ENCODE assay signal across 23 cellular contexts in the genomic region with DNA sequence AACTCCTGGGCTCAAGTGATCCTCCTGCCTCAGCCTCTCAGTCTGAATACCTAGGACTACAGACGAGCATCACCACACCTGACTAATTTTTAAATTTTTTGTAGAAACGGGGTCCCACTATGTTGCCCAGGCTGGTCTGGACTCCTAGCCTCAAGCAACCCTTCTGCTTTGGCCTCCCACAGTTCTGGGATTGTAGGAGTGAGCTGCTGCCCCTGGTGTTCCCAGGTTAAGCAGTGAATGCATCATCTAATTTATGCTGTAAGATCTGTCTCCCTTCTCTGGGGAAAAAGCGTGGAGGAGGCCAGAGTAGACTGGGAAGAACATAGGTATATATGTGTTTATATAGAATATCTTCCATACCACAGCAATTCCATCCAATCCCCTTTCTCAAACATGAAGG. TPM values are rescaled to one million over a fixed set of nuclear protein-coding genes. Genes with fewer than 3 reads are reported as not detected.
DNase-seq lines count a peak whose midpoint lies in the region; FAIRE-seq and TF ChIP-seq lines count a peak whose summit lies in the region.
"Had no signal": no experiment of that assay in that cellular context is flagged by ENCODE, and none has a peak within 500 bp of the region (broad histone marks: within the 10 kb centered on the region; RNA-seq: fewer than 3 reads in every experiment).

No MANE protein-coding gene starts in this region.

- intact Hi-C loops in activated naive CD4-positive, alpha-beta T cell treated with anti-CD3 and anti-CD28 coated beads for 36 hours (cut with micrococcal nuclease) = loop anchor here (10.0 kb wide), 1 partner anchor 1408 kb away; the partner anchor contains the start of gene CNEP1R1

- no peaks in the 10 kb centered on the region; a peak in 1 of 22 replicates for H4K20me1 ChIP-seq in BLaER1 treated with 17β-estradiol and CSF1 and Interleukin-3, amounts not matched to agents 10 nM and 100 nM

- H3K27me3 ChIP-seq in BLaER1 treated with 17β-estradiol and CSF1 and Interleukin-3, amounts not matched to agents 10 nM and 100 nM = no peaks in the 10 kb centered on the region
- H3K27me3 ChIP-seq: BE2C had no signal

- no peaks in the 10 kb centered on the region for H3K36me3 Mint-ChIP-seq in activated naive CD8-positive, alpha-beta T cell
- H3K36me3 Mint-ChIP-seq in activated naive CD8-positive, alpha-beta T cell treated with anti-CD3 and anti-CD28 coated beads for 36 hours = no peaks in the 10 kb centered on the region
- H3K36me3 Mint-ChIP-seq in chondrocyte (ENCODE audit: low read depth) = no peaks in the 10 kb centered on the region
- H3K36me3 Mint-ChIP-seq in activated naive CD4-positive, alpha-beta T cell treated with anti-CD3 and anti-CD28 coated beads for 36 hours (ENCODE audit: low read depth) = no peaks in the 10 kb centered on the region
- H3K36me3 Mint-ChIP-seq: CD8-positive, alpha-beta T cell had no signal

- H3K9ac ChIP-seq in BLaER1 treated with 17β-estradiol and CSF1 and Interleukin-3, amounts not matched to agents 10 nM and 100 nM = no peak overlapping the region

- peak overlapping the region; percentile 22 for H3K27ac Mint-ChIP-seq in activated naive CD8-positive, alpha-beta T cell
- no peak overlapping the region for H3K27ac Mint-ChIP-seq in activated naive CD8-positive, alpha-beta T cell treated with anti-CD3 and anti-CD28 coated beads for 36 hours
- H3K27ac Mint-ChIP-seq in chondrocyte (ENCODE audit: unreplicated experiment) = peak overlapping the region; percentile 22
- H3K27ac Mint-ChIP-seq in activated naive CD4-positive, alpha-beta T cell treated with anti-CD3 and anti-CD28 coated beads for 36 hours = no peak overlapping the region
- H3K27ac Mint-ChIP-seq: GM23338 had no signal

- H3K27ac ChIP-seq in BLaER1 treated with 17β-estradiol and CSF1 and Interleukin-3, amounts not matched to agents 10 nM and 100 nM = no peak overlapping the region; a peak in 1 of 22 replicates

- no peak for DNase-seq in activated naive CD8-positive, alpha-beta T cell treated with anti-CD3 and anti-CD28 coated beads for 36 hours
- DNase-seq in chondrocyte (ENCODE audit: low spot score) (no peak), GM12891 (ENCODE audit: insufficient read length, low spot score) (no peak), SKM-1 (lab: John Stamatoyannopoulos, UW; ENCODE audit: unreplicated experiment) (no peak)
- peak; percentile 16 for DNase-seq in stimulated activated CD8-positive, alpha-beta memory T cell treated with anti-CD3 and anti-CD28 coated beads, Interleukin-4, amount 100 ng/mL, for 48 hours
- DNase-seq in activated naive CD4-positive, alpha-beta T cell treated with anti-CD3 and anti-CD28 coated beads for 36 hours = no peak
- DNase-seq: BE2C; Calu3; CD8-positive, alpha-beta T cell; KG1; NCI-H1105 treated with DMSO at 0.1 percent for 48 hours; NCI-H1694; NCI-H2107; NCI-H226; NCI-H524 treated with DMSO at 0.1 percent for 48 hours; PC-3; RPMI8226; SIG-M5 had no signal

- no peak for FAIRE-seq in GM12891 (lab: Jason Lieb, UNC)
- FAIRE-seq: A204.1, GM19239 had no signal

- no peaks in the 10 kb centered on the region for H3K9me3 Mint-ChIP-seq in activated naive CD8-positive, alpha-beta T cell (ENCODE audit: low read depth)
- H3K9me3 Mint-ChIP-seq in activated naive CD8-positive, alpha-beta T cell treated with anti-CD3 and anti-CD28 coated beads for 36 hours = no peaks in the 10 kb centered on the region
- no peaks in the 10 kb centered on the region for H3K9me3 Mint-ChIP-seq in chondrocyte (ENCODE audit: low read depth)
- H3K9me3 Mint-ChIP-seq in activated naive CD4-positive, alpha-beta T cell treated with anti-CD3 and anti-CD28 coated beads for 36 hours = no peaks in the 10 kb centered on the region
- H3K9me3 Mint-ChIP-seq: CD8-positive, alpha-beta T cell; GM23338 had no signal

- no peaks in the 10 kb centered on the region for H3K27me3 Mint-ChIP-seq in activated naive CD8-positive, alpha-beta T cell
- H3K27me3 Mint-ChIP-seq in activated naive CD8-positive, alpha-beta T cell treated with anti-CD3 and anti-CD28 coated beads for 36 hours = no peaks in the 10 kb centered on the region
- H3K27me3 Mint-ChIP-seq in chondrocyte (ENCODE audit: low read depth) = no peaks in the 10 kb centered on the region
- H3K27me3 Mint-ChIP-seq in activated naive CD4-positive, alpha-beta T cell treated with anti-CD3 and anti-CD28 coated beads for 36 hours (ENCODE audit: low read depth) = no peaks in the 10 kb centered on the region

- no peaks in the 10 kb centered on the region for H3K36me3 ChIP-seq in BLaER1 treated with 17β-estradiol and CSF1 and Interleukin-3, amounts not matched to agents 10 nM and 100 nM
- H3K36me3 ChIP-seq: BE2C had no signal

- CTCF ChIA-PET in activated naive CD4-positive, alpha-beta T cell treated with anti-CD3 and anti-CD28 coated beads for 36 hours (lab: Charles Lee) = interaction anchor here (3.9 kb wide), 1 partner anchor 14 kb away, joined by 24 read pairs; no protein-coding TSS in a partner anchor

- TF ChIP-seq CTCF in chondrocyte (IDR thresholded peaks at IDR 0.05) = no peak

- TF ChIP-seq POLR2A in GM12891 (IDR thresholded peaks at IDR 0.05; ENCODE audit: low read depth, low read length) = no peak

- H3K9me3 ChIP-seq in BLaER1 treated with 17β-estradiol and CSF1 and Interleukin-3, amounts not matched to agents 10 nM and 100 nM (replicated peaks in 1 of 11) = no peaks in the 10 kb centered on the region
- H3K9me3 ChIP-seq: BE2C had no signal

- H3K4me3 Mint-ChIP-seq in activated naive CD8-positive, alpha-beta T cell = no peak overlapping the region
- H3K4me3 Mint-ChIP-seq in activated naive CD8-positive, alpha-beta T cell treated with anti-CD3 and anti-CD28 coated beads for 36 hours = no peak overlapping the region
- H3K4me3 Mint-ChIP-seq in chondrocyte (ENCODE audit: unreplicated experiment) = no peak overlapping the region
- no peak overlapping the region for H3K4me3 Mint-ChIP-seq in activated naive CD4-positive, alpha-beta T cell treated with anti-CD3 and anti-CD28 coated beads for 36 hours
- H3K4me3 Mint-ChIP-seq: CD8-positive, alpha-beta T cell; GM23338 had no signal

- peak overlapping the region; percentile 75 to 92 (median 84) for H3K4me2 ChIP-seq in BLaER1 treated with 17β-estradiol and CSF1 and Interleukin-3, amounts not matched to agents 10 nM and 100 nM
- H3K4me2 ChIP-seq: GM23338 had no signal

- peak overlapping the region in 2 of 10 experiments; percentile 18 to 24; a peak in 1 of 20 replicates for H3K4me3 ChIP-seq in BLaER1 treated with 17β-estradiol and CSF1 and Interleukin-3, amounts not matched to agents 10 nM and 100 nM
- H3K4me3 ChIP-seq: GM23338 had no signal

- H3K4me1 Mint-ChIP-seq in activated naive CD8-positive, alpha-beta T cell (ENCODE audit: low read depth) = peaks cover 60% of the 10 kb centered on the region
- peaks cover 53% of the 10 kb centered on the region for H3K4me1 Mint-ChIP-seq in activated naive CD8-positive, alpha-beta T cell treated with anti-CD3 and anti-CD28 coated beads for 36 hours
- peaks cover 31% of the 10 kb centered on the region for H3K4me1 Mint-ChIP-seq in chondrocyte (ENCODE audit: low read depth)
- peaks cover 40% of the 10 kb centered on the region for H3K4me1 Mint-ChIP-seq in activated naive CD4-positive, alpha-beta T cell treated with anti-CD3 and anti-CD28 coated beads for 36 hours (ENCODE audit: low read depth)

- H3K4me1 ChIP-seq in BLaER1 treated with 17β-estradiol and CSF1 and Interleukin-3, amounts not matched to agents 10 nM and 100 nM = peaks cover 66 to 98% (median 75%) of the 10 kb centered on the region in 10 experiments
- H3K4me1 ChIP-seq: BE2C had no signal

TF ChIP-seq in GM12891, 5 proteins besides CTCF, POLR2A, EP300 and RAD21:
- TF ChIP-seq TAF1 (IDR thresholded peaks at IDR 0.05; ENCODE audit: low read depth, low read length) (no peak), POLR2AphosphoS5 (IDR thresholded peaks at IDR 0.05; ENCODE audit: low read depth, low read length) (no peak), POU2F2 (IDR thresholded peaks at IDR 0.05; ENCODE audit: low read depth, low read length) (no peak), SPI1 (IDR thresholded peaks at IDR 0.05; ENCODE audit: low read depth, low read length) (no peak), PAX5 (IDR thresholded peaks at IDR 0.05; ENCODE audit: insufficient read depth, low read length, severe bottlenecking) (no peak)

RNA-seq across cellular contexts. Expression of gene N4BP1, which starts 6.6 kb away (rescaled TPM):
- 10 to 100 TPM; 39.0 to 40.4 TPM for total RNA-seq in activated naive CD8-positive, alpha-beta T cell treated with anti-CD3 and anti-CD28 coated beads for 36 hours
- 30.8 to 42.4 TPM (median 35.8 TPM) in 3 replicates for total RNA-seq in chondrocyte
- 17.1 TPM for polyA plus RNA-seq in GM12891 (2012; ENCODE audit: low read depth, missing spikeins)
- 10 to 100 TPM; 25.1 to 27.2 TPM for total RNA-seq in activated naive CD4-positive, alpha-beta T cell treated with anti-CD3 and anti-CD28 coated beads for 36 hours

Comparison
In these comparisons a context has a peak if more than half of its experiments do, and no peak if none do; other contexts are left out.
1. H3K27ac Mint-ChIP-seq: peak in activated naive CD8-positive, alpha-beta T cell (single experiment) and chondrocyte (single experiment); none in activated naive CD8-positive, alpha-beta T cell treated with anti-CD3 and anti-CD28 coated beads for 36 hours (single experiment) and activated naive CD4-positive, alpha-beta T cell treated with anti-CD3 and anti-CD28 coated beads for 36 hours (single experiment).